Comparison of ENCODE assay signal across 8 cellular contexts in genomic region chr1:16980473-16981268, GRCh38. TPM values are rescaled to one million over a fixed set of nuclear protein-coding genes. Genes with fewer than 3 reads are reported as not detected.
DNase-seq lines count a peak whose midpoint lies in the region; ATAC-seq, FAIRE-seq and TF ChIP-seq lines count a peak whose summit lies in the region.

MFAP2 (minus strand) TSS chr1:16980620; CDS start chr1:16978273, 2,347 bp downstream.

- peaks cover 3% of the 10 kb centered on the region for H3K36me3 Mint-ChIP-seq in central memory CD8-positive, alpha-beta T cell (ENCODE audit: insufficient read depth)

- CTCF ChIA-PET in HepG2 (lab: Yijun Ruan, JAX; ENCODE audit: low intra/inter-chr PET ratio, low total read pairs): no interaction called here

- H3K18ac ChIP-seq in mesenchymal stem cell (ENCODE audit: low read depth in 1 of 2, low read length in 2 of 2): peak within 1 kb of the TSS; percentile 53 to 90

- H3K14ac ChIP-seq in mesenchymal stem cell (ENCODE audit: low read length in 2 of 2): peak within 1 kb of the TSS; percentile 0 to 71

- FAIRE-seq in HepG2 (lab: Jason Lieb, UNC) (no peak), urothelium cell line (lab: Jason Lieb, UNC) (no peak)

- DNase-seq in HepG2 (ENCODE audit: low spot score): no peak
- DNase-seq in right lobe of liver: no peak
- no peak for DNase-seq in central memory CD8-positive, alpha-beta T cell (ENCODE audit: low spot score in 2 of 2)
- DNase-seq in mesenchymal stem cell: peak; percentile 40
- peak; percentile 78 for DNase-seq in urothelium cell line (ENCODE audit: low spot score)
- DNase-seq in nucleus accumbens (lab: John Stamatoyannopoulos, UW): no peak

- H2BK15ac ChIP-seq in mesenchymal stem cell (ENCODE audit: low read depth, poor library complexity, severe bottlenecking): peak within 1 kb of the TSS; percentile 26

- H4K20me1 ChIP-seq in HepG2 (ENCODE audit: insufficient read depth, low read length): no peaks in the 10 kb centered on the region

- H3K4ac ChIP-seq in mesenchymal stem cell (ENCODE audit: low read depth in 1 of 2, low read length in 2 of 2): peak within 1 kb of the TSS; percentile 80 to 90

- H4K91ac ChIP-seq in mesenchymal stem cell (ENCODE audit: low read length): peak within 1 kb of the TSS; percentile 83

- H3K27me3 Mint-ChIP-seq in central memory CD8-positive, alpha-beta T cell: peaks cover 28% of the 10 kb centered on the region

- H2BK120ac ChIP-seq in mesenchymal stem cell (ENCODE audit: low read depth, low read length): peak within 1 kb of the TSS; percentile 95

- TF ChIP-seq RAD21 in HepG2 (CRISPR knock-in tag; IDR thresholded peaks at IDR 0.05): no peak

- POLR2A ChIA-PET in HepG2 (lab: Yijun Ruan, JAX): no interaction called here

- H3K4me2 ChIP-seq in HepG2 (ENCODE audit: low read depth, low read length): peak within 1 kb of the TSS; percentile 36; the same call in 1 of the 2 replicates
- peak within 1 kb of the TSS; percentile 76 for H3K4me2 ChIP-seq in mesenchymal stem cell (ENCODE audit: low read length, poor library complexity, severe bottlenecking)

- peak within 1 kb of the TSS in 1 of 2 experiments; percentile 94 for H3K23ac ChIP-seq in mesenchymal stem cell (ENCODE audit: low read length in 2 of 2)

- H3K27me3 ChIP-seq in HepG2 (ENCODE audit: control insufficient read depth in 1 of 2, insufficient read depth in 2 of 2, low read length in 2 of 2) (peaks cover 4 to 30% of the 10 kb centered on the region in 2 experiments; a peak in 3 of 5 replicates), right lobe of liver (no peaks in the 10 kb centered on the region), mesenchymal stem cell (ENCODE audit: control insufficient read depth in 1 of 2, insufficient read depth in 1 of 2, low read length in 2 of 2) (no peaks in the 10 kb centered on the region)

- H3K27ac ChIP-seq in HepG2 (ENCODE audit: extremely low read length, insufficient read depth, low read length): no peak within 1 kb of the TSS
- H3K27ac ChIP-seq in right lobe of liver: no peak within 1 kb of the TSS
- peak within 1 kb of the TSS; percentile 60 for H3K27ac ChIP-seq in mesenchymal stem cell (ENCODE audit: low read length, poor library complexity, severe bottlenecking)

- peaks cover 10% of the 10 kb centered on the region for H3K79me1 ChIP-seq in mesenchymal stem cell (replicated peaks; ENCODE audit: low read length, poor library complexity, severe bottlenecking)

- H2BK12ac ChIP-seq in mesenchymal stem cell (ENCODE audit: low read length in 2 of 2): peak within 1 kb of the TSS; percentile 86 to 90

- TF ChIP-seq POLR2A in HepG2 (IDR thresholded peaks at IDR 0.05; ENCODE audit: insufficient read depth in 1 of 2, low read depth in 2 of 2, low read length in 2 of 2) (no peak), right lobe of liver (IDR thresholded peaks at IDR 0.05) (no peak)

- ATAC-seq in HepG2 (0 out of 3 replicates have a peak, but pooled peaks have one; percentile 3), right lobe of liver (no peak), GM19467 (IDR thresholded peaks at IDR 0.05; ENCODE audit: unreplicated experiment) (no peak), HG02588 (IDR thresholded peaks at IDR 0.05; ENCODE audit: unreplicated experiment) (no peak)
- no peak for ATAC-seq in central memory CD8-positive, alpha-beta T cell (replicated peaks; ENCODE audit: extremely low read depth, poor library complexity, severe bottlenecking)

- TF ChIP-seq EP300 in HepG2 (IDR thresholded peaks at IDR 0.05; ENCODE audit: low read depth in 2 of 2, low read length in 2 of 2): no peak
- TF ChIP-seq EP300 in HepG2 (CRISPR knock-in tag; IDR thresholded peaks at IDR 0.05; ENCODE audit: borderline replicate concordance): no peak

- H4K8ac ChIP-seq in mesenchymal stem cell (ENCODE audit: low read length): peak within 1 kb of the TSS; percentile 41

- BruUV-seq in HepG2 (replicated peaks; lab: Mats Ljungman, UMichigan): no TSS peak

- in situ Hi-C loops in HepG2 (cut with HindIII; ENCODE audit: extremely low pct_ligation_motif_present, low pct_unique_long_range_greater_than_20kb): no loop called here

- H2AFZ ChIP-seq in HepG2 (ENCODE audit: low read length) (no peak within 1 kb of the TSS), mesenchymal stem cell (ENCODE audit: low read depth, low read length) (peak within 1 kb of the TSS; percentile 18)

- no peaks in the 10 kb centered on the region for H3K9me3 ChIP-seq in HepG2 (ENCODE audit: low read length)
- H3K9me3 ChIP-seq in right lobe of liver: no peaks in the 10 kb centered on the region
- H3K9me3 ChIP-seq in mesenchymal stem cell (ENCODE audit: control insufficient read depth, low read length): no peaks in the 10 kb centered on the region

- H3K4me1 ChIP-seq in HepG2 (ENCODE audit: insufficient read depth, low read length): peaks cover 41% of the 10 kb centered on the region
- H3K4me1 ChIP-seq in right lobe of liver: no peaks in the 10 kb centered on the region
- H3K4me1 ChIP-seq in mesenchymal stem cell (ENCODE audit: control insufficient read depth, insufficient read depth, low read depth, low read length): peaks cover 51% of the 10 kb centered on the region

- H3K9ac ChIP-seq in HepG2 (ENCODE audit: insufficient read depth, low read depth, low read length) (no peak within 1 kb of the TSS), mesenchymal stem cell (ENCODE audit: low read length) (peak within 1 kb of the TSS; percentile 94)

- peak within 1 kb of the TSS; percentile 79 for H3K27ac Mint-ChIP-seq in central memory CD8-positive, alpha-beta T cell (ENCODE audit: low read depth)

- no peaks in the 10 kb centered on the region for H3K79me2 ChIP-seq in HepG2 (ENCODE audit: insufficient read depth, low read length)

- peaks cover 10% of the 10 kb centered on the region for H3K4me1 Mint-ChIP-seq in central memory CD8-positive, alpha-beta T cell

- peak within 1 kb of the TSS; percentile 86 for H2AK5ac ChIP-seq in mesenchymal stem cell (ENCODE audit: low read length, severe bottlenecking)

- no peaks in the 10 kb centered on the region for H3K9me3 Mint-ChIP-seq in central memory CD8-positive, alpha-beta T cell

- intact Hi-C loops in HepG2 (cut with micrococcal nuclease; ENCODE audit: unreplicated experiment) (no loop called here), right lobe of liver (cut with DNase I) (no loop called here)

- no peaks in the 10 kb centered on the region for H3K36me3 ChIP-seq in HepG2 (replicated peaks in 1 of 2; ENCODE audit: control insufficient read depth in 1 of 2, insufficient read depth in 2 of 2, low read length in 2 of 2)
- H3K36me3 ChIP-seq in right lobe of liver: no peaks in the 10 kb centered on the region
- H3K36me3 ChIP-seq in mesenchymal stem cell (ENCODE audit: control insufficient read depth in 1 of 2, insufficient read depth in 2 of 2, low read depth in 1 of 2, low read length in 2 of 2): peaks cover 28 to 46% of the 10 kb centered on the region in 2 experiments

- no peak for TF ChIP-seq CTCF in HepG2 (CRISPR knock-in tag; IDR thresholded peaks at IDR 0.05)
- TF ChIP-seq CTCF in right lobe of liver (IDR thresholded peaks at IDR 0.05): no peak

- H3K4me3 ChIP-seq in HepG2 (replicated peaks in 1 of 3; ENCODE audit: insufficient read depth in 1 of 3, low read depth in 2 of 3, low read length in 3 of 3) (peak within 1 kb of the TSS in 2 of 3 experiments; percentile 34 to 54; a peak in 3 of 6 replicates), right lobe of liver (peak within 1 kb of the TSS in 1 of 3 donors; percentile 29), mesenchymal stem cell (ENCODE audit: insufficient read depth in 1 of 2, low read depth in 1 of 2, low read length in 2 of 2) (peak within 1 kb of the TSS; percentile 79 to 98)

- H3K4me3 Mint-ChIP-seq in central memory CD8-positive, alpha-beta T cell: peak within 1 kb of the TSS; percentile 77

- 32% methylated on average over 9 of the region's 53 CpGs for WGBS in HepG2 (ENCODE audit: low lambda C conversion rate)
- 3% methylated on average over 5 of the region's 53 CpGs for WGBS in right lobe of liver (ENCODE audit: insufficient coverage, low coverage, low lambda C conversion rate, missing lambda C conversion rate)
- 12% methylated on average over 29 of the region's 53 CpGs for WGBS in mesenchymal stem cell

- H2BK5ac ChIP-seq in mesenchymal stem cell (ENCODE audit: low read depth, low read length, poor library complexity, severe bottlenecking): peak within 1 kb of the TSS; percentile 46

TF ChIP-seq in HepG2, 621 proteins besides CTCF, POLR2A, EP300 and RAD21 (continues in another document):
- TF ChIP-seq THAP11 (CRISPR knock-in tag; IDR thresholded peaks at IDR 0.05): no peak

RNA-seq across cellular contexts. Expression of gene MFAP2, which starts in this region (rescaled TPM):
- total RNA-seq in HepG2 (2016; rRNA removed; fragmentation: Illumina TruSeq; extraction: Trizol) (0.21 and 1.1 TPM in 2 replicates), right lobe of liver (1 to 10 TPM in 2 of 6 experiments, under 1 TPM in 1, not detected in 3; 0.35 to 1.3 (median 1.2) TPM)
- 0.40 and 0.62 TPM in 2 replicates for total RNA-seq in HepG2 (2016; cell fraction: cytosol; rRNA removed; fragmentation: Illumina TruSeq; extraction: Trizol; ENCODE audit: low read depth)
- 0.27 and 0.93 TPM in 2 replicates for total RNA-seq in HepG2 (2016; cell fraction: insoluble cytoplasmic fraction; rRNA removed; fragmentation: Illumina TruSeq; extraction: Trizol)
- total RNA-seq in HepG2 (2016; cell fraction: membrane; rRNA removed; fragmentation: Illumina TruSeq; extraction: Trizol): 0.37 and 0.38 TPM in 2 replicates
- 0.66 and 1.8 TPM in 2 replicates for total RNA-seq in HepG2 (2016; cell fraction: nucleus; rRNA removed; fragmentation: Illumina TruSeq; extraction: Trizol)
- 1.4 and 2.1 TPM in 2 replicates for polyA plus RNA-seq in HepG2 (2011; rRNA removed)
- 1.5 and 1.8 TPM in 2 replicates for polyA plus RNA-seq in HepG2 (2011; cell fraction: cytosol; rRNA removed)
- polyA plus RNA-seq in HepG2 (2011; cell fraction: nucleus; rRNA removed): 3.8 and 4.2 TPM in 2 replicates
- polyA plus RNA-seq in HepG2 (2012): 1.1 and 1.6 TPM in 2 replicates
- 1.2 and 1.3 TPM in 2 replicates for polyA plus RNA-seq in HepG2 (2016; cell fraction: cytosol; fragmentation: Illumina TruSeq; extraction: Trizol; ENCODE audit: low read depth)
- polyA plus RNA-seq in HepG2 (2016; cell fraction: insoluble cytoplasmic fraction; fragmentation: Illumina TruSeq; extraction: Trizol; ENCODE audit: low read depth): 0.25 and 0.36 TPM in 2 replicates
- polyA plus RNA-seq in HepG2 (2016; cell fraction: membrane; fragmentation: Illumina TruSeq; extraction: Trizol; ENCODE audit: low read depth): 0.59 and 0.74 TPM in 2 replicates
- polyA plus RNA-seq in HepG2 (2016; cell fraction: nucleus; fragmentation: Illumina TruSeq; extraction: Trizol; ENCODE audit: insufficient read depth, low read depth): 1.4 and 2.5 TPM in 2 replicates
- 1.7 TPM in 1 of 2 replicates, not detected in the other for polyA minus RNA-seq in HepG2 (2011; rRNA and poly(A)+ RNA removed; ENCODE audit: low replicate concordance)
- 0.62 TPM in 1 of 2 replicates, not detected in the other for polyA minus RNA-seq in HepG2 (2011; cell fraction: cytosol; rRNA and poly(A)+ RNA removed)
- 1.4 TPM in 1 of 2 replicates, not detected in the other for polyA minus RNA-seq in HepG2 (2011; cell fraction: nucleus; rRNA and poly(A)+ RNA removed)
- 167 TPM for polyA plus RNA-seq in mesenchymal stem cell (2013, experiment 1 of 2)
- polyA plus RNA-seq in mesenchymal stem cell (2013, experiment 2 of 2): 167 TPM

Comparison
In these comparisons a context has a peak if more than half of its experiments do, and no peak if none do; other contexts are left out.
1. DNase-seq: peak in mesenchymal stem cell (single experiment) and urothelium cell line (single experiment); none in HepG2 (single experiment), right lobe of liver (0 of 3), central memory CD8-positive, alpha-beta T cell (0 of 2) and nucleus accumbens (0 of 56).